3 cellular contexts compared by ENCODE assay signal in genomic region chr18:22783245-22783644, GRCh38.
TF ChIP-seq lines count a peak whose summit lies in the region.

No MANE protein-coding gene starts in this region.

TF ChIP-seq in HepG2, 621 proteins besides CTCF, POLR2A, EP300 and RAD21:
- TF ChIP-seq DNMT1 (CRISPR knock-in tag; IDR thresholded peaks at IDR 0.05) (no peak), YY1 (IDR thresholded peaks at IDR 0.05; ENCODE audit: insufficient read depth, insufficient replicate concordance, low read depth, low read length) (peak; percentile 52)
TF ChIP-seq in HepG2: peak in this region for 1.

TF ChIP-seq in GM23338, 12 proteins besides CTCF, POLR2A, EP300 and RAD21:
- TF ChIP-seq ETS1 (IDR thresholded peaks at IDR 0.05), result no peak
- TF ChIP-seq POLR2AphosphoS5 (IDR thresholded peaks at IDR 0.05; ENCODE audit: low read depth), result no peak
- no peak for TF ChIP-seq NANOG (IDR thresholded peaks at IDR 0.05; ENCODE audit: borderline replicate concordance)
- TF ChIP-seq ZNF462 (CRISPR knock-in tag; IDR thresholded peaks at IDR 0.05), result no peak
- TF ChIP-seq ZNF114 (CRISPR knock-in tag; IDR thresholded peaks at IDR 0.05), result no peak
- TF ChIP-seq REST (IDR thresholded peaks at IDR 0.05; ENCODE audit: unreplicated experiment), result no peak
- no peak for TF ChIP-seq ZNF331 (CRISPR knock-in tag; IDR thresholded peaks at IDR 0.05; ENCODE audit: low read depth)

TF ChIP-seq in H1, 55 proteins besides CTCF, POLR2A, EP300 and RAD21:
- TF ChIP-seq SIN3A (conservative IDR thresholded peaks at IDR 0.05 in 1 of 2, IDR thresholded peaks at IDR 0.05 in 1 of 2; ENCODE audit: low read depth in 1 of 2, low read length in 2 of 2) (no peak), KDM1A (IDR thresholded peaks at IDR 0.05; ENCODE audit: borderline replicate concordance, low read length) (no peak), SP2 (IDR thresholded peaks at IDR 0.05; ENCODE audit: low read length) (no peak), BCL11A (IDR thresholded peaks at IDR 0.05; ENCODE audit: low read depth in 2 of 2, low read length in 2 of 2) (no peak), CTBP2 (IDR thresholded peaks at IDR 0.05; ENCODE audit: borderline replicate concordance, insufficient read depth, insufficient read length, low read length) (no peak), E2F6 (IDR thresholded peaks at IDR 0.05) (no peak), USF2 (IDR thresholded peaks at IDR 0.05; ENCODE audit: low read length) (no peak), BRCA1 (IDR thresholded peaks at IDR 0.05; ENCODE audit: low read depth, low read length) (no peak), HDAC2 (IDR thresholded peaks at IDR 0.05; ENCODE audit: borderline replicate concordance in 1 of 2, low read depth in 2 of 2, low read length in 2 of 2) (no peak), SAP30 (IDR thresholded peaks at IDR 0.05; ENCODE audit: insufficient read depth, insufficient replicate concordance, low read length) (no peak), EGR1 (IDR thresholded peaks at IDR 0.05; ENCODE audit: borderline replicate concordance, low read depth, low read length) (no peak)
TF ChIP-seq in H1: peak in this region for 0.
